13 cellular contexts compared by ENCODE assay signal in the genomic region with DNA sequence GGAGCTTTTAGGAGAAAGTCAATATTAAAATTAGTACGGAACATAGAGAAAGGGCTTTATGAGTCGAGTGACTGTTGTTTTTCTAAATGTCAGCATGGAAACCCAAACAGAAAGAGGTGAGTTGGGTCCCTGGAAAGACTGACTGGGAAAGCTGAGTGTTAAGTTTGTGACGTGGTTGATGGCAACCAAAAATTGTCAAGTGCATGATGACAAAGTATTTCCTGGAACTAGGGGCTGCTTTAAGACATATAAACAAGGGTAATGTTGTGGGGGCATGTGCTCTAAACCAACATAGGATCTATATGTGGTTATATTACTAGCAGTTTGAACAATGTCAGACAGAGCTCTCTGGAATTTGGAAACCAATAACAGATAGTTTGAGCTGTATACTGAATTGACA.
"Had no signal": no experiment of that assay in that cellular context is flagged by ENCODE, and none has a peak within 500 bp of the region (broad histone marks: within the 10 kb centered on the region; RNA-seq: fewer than 3 reads in every experiment).

No MANE protein-coding gene starts in this region.

- ATAC-seq: left cardiac atrium, lower lobe of right lung, pancreas, Right ventricle myocardium inferior, WTC11 had no signal

- H3K4me1 ChIP-seq: adrenal gland, lower lobe of right lung, pancreas, upper lobe of left lung had no signal

- H3K36me3 Mint-ChIP-seq: mesothelial cell of epicardium, neural progenitor cell, WTC11 had no signal

- H3K27me3 ChIP-seq: adrenal gland, neural progenitor cell, pancreas, upper lobe of left lung had no signal

- H3K27ac Mint-ChIP-seq: mesothelial cell of epicardium, neural progenitor cell, WTC11 had no signal

- H3K36me3 ChIP-seq: adrenal gland, lower lobe of right lung, neural progenitor cell, pancreas, upper lobe of left lung had no signal

- DNase-seq: adrenal gland; foreskin melanocyte; head of caudate nucleus; left cardiac atrium; lower lobe of right lung; pancreas; stimulated activated naive CD4-positive, alpha-beta T cell; upper lobe of left lung had no signal

- H3K4me3 Mint-ChIP-seq: mesothelial cell of epicardium, neural progenitor cell, WTC11 had no signal

- H3K9me3 Mint-ChIP-seq: mesothelial cell of epicardium, neural progenitor cell, WTC11 had no signal

- H3K27ac ChIP-seq: adrenal gland, lower lobe of right lung, neural progenitor cell, pancreas, SK-N-MC, upper lobe of left lung had no signal

- H3K9me3 ChIP-seq: adrenal gland, lower lobe of right lung, pancreas, upper lobe of left lung had no signal

- H3K4me3 ChIP-seq: adrenal gland, lower lobe of right lung, neural progenitor cell, pancreas, SK-N-MC, upper lobe of left lung had no signal
